In genomic region chr16:22375117-22375962, GRCh38 we compare ENCODE assay signal across 1 cellular context.
TF ChIP-seq lines count a peak whose summit lies in the region.

No MANE protein-coding gene starts in this region.

TF ChIP-seq in endothelial cell of umbilical vein, 7 proteins besides CTCF, POLR2A, EP300 and RAD21:
- TF ChIP-seq MAX (IDR thresholded peaks at IDR 0.05; ENCODE audit: insufficient read depth, insufficient read length) (no peak), EZH2 (IDR thresholded peaks at IDR 0.05; ENCODE audit: borderline replicate concordance, low read depth, low read length, severe bottlenecking) (no peak), MYC (IDR thresholded peaks at IDR 0.05; ENCODE audit: low read depth, low read length) (no peak)
